In the genomic region with DNA sequence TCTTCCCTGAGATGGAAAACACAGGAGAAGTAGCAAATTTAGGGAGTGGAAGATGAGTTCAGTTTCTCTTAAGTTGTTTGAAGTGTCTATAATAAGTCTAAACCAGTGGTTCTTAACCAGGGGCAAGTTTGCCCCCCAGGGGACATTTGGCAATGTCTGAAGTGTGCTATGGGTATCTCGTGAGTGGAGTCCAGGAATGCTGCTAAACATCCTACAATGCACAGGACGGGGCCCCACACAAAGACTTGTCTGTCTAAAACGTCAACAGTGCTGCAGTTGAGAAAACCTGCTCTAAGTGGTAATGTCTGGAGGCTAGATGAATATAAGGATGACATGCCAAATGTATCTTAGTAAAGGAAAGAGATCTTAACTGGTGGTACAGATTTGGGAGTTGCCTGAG, we compare ENCODE assay signal across 10 cellular contexts. TPM values are rescaled to one million over a fixed set of nuclear protein-coding genes. Genes with fewer than 3 reads are reported as not detected.
"Had no signal": no experiment of that assay in that cellular context is flagged by ENCODE, and none has a peak within 500 bp of the region (broad histone marks: within the 10 kb centered on the region; RNA-seq: fewer than 3 reads in every experiment).

No MANE protein-coding gene starts in this region.

RNA-seq across cellular contexts. Expression of gene FBXW10, which starts 37.9 kb away (rescaled TPM):
- total RNA-seq: activated naive CD4-positive, alpha-beta T cell treated with anti-CD3 and anti-CD28 coated beads, Interleukin-2, amount 50 U/mL, for 72 hours; activated naive CD8-positive, alpha-beta T cell treated with anti-CD3 and anti-CD28 coated beads for 36 hours; activated naive CD8-positive, alpha-beta T cell treated with anti-CD3 and anti-CD28 coated beads, Interleukin-2, amount 10 ng/mL, durations not matched to agents 7 days and 5 days; activated T-helper 1 cell treated with anti-CD3 and anti-CD28 coated beads, Interleukin-12 subunit alpha, Interleukin-12 subunit beta, Interleukin-2, Interleukin-4 antibody, amounts not matched to agents 30 ng/mL and 10 ng/mL and 1 ng/mL, durations not matched to agents 14 hours and 24 hours and 36 hours; activated T-helper 2 cell treated with anti-CD3 and anti-CD28 coated beads, Interferon-gamma antibody, Interleukin-2, Interleukin-4, amounts not matched to agents 10 μg/mL and 5 μg/mL and 100 μg/mL, durations not matched to agents 14 hours and 24 hours and 36 hours; ascending aorta; astrocyte; body of pancreas; bronchial epithelial cell; chondrocyte had no signal
